Comparison of ENCODE assay signal across 1 cellular context in genomic region chr11:27455667-27456066, GRCh38.
TF ChIP-seq lines count a peak whose summit lies in the region.

No MANE protein-coding gene starts in this region.

TF ChIP-seq in WTC11, 78 proteins besides CTCF, POLR2A, EP300 and RAD21:
- no peak for TF ChIP-seq FOXP1 (CRISPR knock-in tag; IDR thresholded peaks at IDR 0.05; ENCODE audit: borderline replicate concordance)
- TF ChIP-seq ATF6 (CRISPR knock-in tag; IDR thresholded peaks at IDR 0.05) = no peak
- no peak for TF ChIP-seq USF1 (CRISPR knock-in tag; IDR thresholded peaks at IDR 0.05)
